Comparison of ENCODE assay signal across 30 cellular contexts in genomic region chr19:2807379-2808128, GRCh38. TPM values are rescaled to one million over a fixed set of nuclear protein-coding genes. Genes with fewer than 3 reads are reported as not detected.
"Had no signal": no experiment of that assay in that cellular context is flagged by ENCODE, and none has a peak within 500 bp of the region (broad histone marks: within the 10 kb centered on the region; RNA-seq: fewer than 3 reads in every experiment).

No MANE protein-coding gene starts in this region.

- H3K4me1 ChIP-seq: foreskin keratinocyte, stomach, suprapubic skin, tibial nerve had no signal

- H3K4me3 ChIP-seq: stomach, suprapubic skin, tibial nerve had no signal

- H3K27ac ChIP-seq: foreskin keratinocyte, stomach, suprapubic skin, tibial nerve, WERI-Rb-1 had no signal

- H3K27me3 ChIP-seq: foreskin keratinocyte, stomach, suprapubic skin, tibial nerve had no signal

- ATAC-seq: activated CD8-positive, alpha-beta memory T cell treated with anti-CD3 and anti-CD28 coated beads, Interleukin-2, amount 10 ng/mL, durations not matched to agents 7 days and 5 days; activated CD8-positive, alpha-beta T cell treated with anti-CD3 and anti-CD28 coated beads for 36 hours; foreskin keratinocyte; sciatic nerve; stimulated activated memory B cell treated with anti-CD40 and anti-IgM and Interleukin-4, amounts not matched to agents 10 μg/mL and 1 μg/mL and 100 μg/mL, for 72 hours had no signal

- H3K27me3 Mint-ChIP-seq: activated CD4-positive, alpha-beta T cell treated with anti-CD3 and anti-CD28 coated beads, Interleukin-2, amount 10 ng/mL, durations not matched to agents 7 days and 5 days; activated CD8-positive, alpha-beta memory T cell treated with anti-CD3 and anti-CD28 coated beads, Interleukin-2, amount 10 ng/mL, durations not matched to agents 7 days and 5 days; activated CD8-positive, alpha-beta T cell treated with anti-CD3 and anti-CD28 coated beads for 36 hours; activated naive CD4-positive, alpha-beta T cell treated with anti-CD3 and anti-CD28 coated beads, Interleukin-2, amount 10 ng/mL, durations not matched to agents 7 days and 5 days; brain; dendritic cell treated with granulocyte-macrophage colony-stimulating factor and Interleukin-4, amounts not matched to agents 40 ng/mL and 50 ng/mL, for 4 days; memory B cell; stimulated activated memory B cell treated with anti-CD40 and anti-IgM and Interleukin-4, amounts not matched to agents 10 μg/mL and 1 μg/mL and 100 μg/mL, for 72 hours had no signal

- DNase-seq: activated CD4-positive, alpha-beta T cell treated with anti-CD3 and anti-CD28 coated beads, Interleukin-2, amount 10 ng/mL, durations not matched to agents 7 days and 5 days; activated CD4-positive, CD25-positive, alpha-beta regulatory T cell treated with anti-CD3 and anti-CD28 coated beads, Interleukin-2, amount 50 U/mL, for 72 hours; activated CD8-positive, alpha-beta memory T cell treated with anti-CD3 and anti-CD28 coated beads, Interleukin-2, amount 10 ng/mL, durations not matched to agents 7 days and 5 days; activated CD8-positive, alpha-beta T cell treated with anti-CD3 and anti-CD28 coated beads for 36 hours; activated effector memory CD4-positive, alpha-beta T cell treated with anti-CD3 and anti-CD28 coated beads, Interleukin-2, amount 50 U/mL, for 16 hours; activated naive CD4-positive, alpha-beta T cell treated with anti-CD3 and anti-CD28 coated beads, Interleukin-2, amount 10 ng/mL, durations not matched to agents 7 days and 5 days; activated T-cell treated with anti-CD3 and anti-CD28 coated beads for 4 hours; aorta; caudate nucleus; effector CD4-positive, alpha-beta T cell; erythroblast; foreskin keratinocyte; immature natural killer cell; nephron progenitor cell; nucleus accumbens; small intestine; stimulated activated CD4-positive, alpha-beta T cell treated with anti-CD3 and anti-CD28 coated beads, Interleukin-15, amount 100 ng/mL, for 24 hours; stomach; WERI-Rb-1 had no signal

- H3K4me3 Mint-ChIP-seq: activated CD4-positive, alpha-beta T cell treated with anti-CD3 and anti-CD28 coated beads, Interleukin-2, amount 10 ng/mL, durations not matched to agents 7 days and 5 days; activated CD8-positive, alpha-beta memory T cell treated with anti-CD3 and anti-CD28 coated beads, Interleukin-2, amount 10 ng/mL, durations not matched to agents 7 days and 5 days; activated CD8-positive, alpha-beta T cell treated with anti-CD3 and anti-CD28 coated beads for 36 hours; activated naive CD4-positive, alpha-beta T cell treated with anti-CD3 and anti-CD28 coated beads, Interleukin-2, amount 10 ng/mL, durations not matched to agents 7 days and 5 days; brain; dendritic cell treated with granulocyte-macrophage colony-stimulating factor and Interleukin-4, amounts not matched to agents 40 ng/mL and 50 ng/mL, for 4 days; immature natural killer cell; memory B cell; nephron progenitor cell; stimulated activated memory B cell treated with anti-CD40 and anti-IgM and Interleukin-4, amounts not matched to agents 10 μg/mL and 1 μg/mL and 100 μg/mL, for 72 hours had no signal

- FAIRE-seq: endometrium, small intestine, TTC549 had no signal

- H3K27ac Mint-ChIP-seq: activated CD4-positive, alpha-beta T cell treated with anti-CD3 and anti-CD28 coated beads, Interleukin-2, amount 10 ng/mL, durations not matched to agents 7 days and 5 days; activated CD8-positive, alpha-beta memory T cell treated with anti-CD3 and anti-CD28 coated beads, Interleukin-2, amount 10 ng/mL, durations not matched to agents 7 days and 5 days; activated CD8-positive, alpha-beta T cell treated with anti-CD3 and anti-CD28 coated beads for 36 hours; activated naive CD4-positive, alpha-beta T cell treated with anti-CD3 and anti-CD28 coated beads, Interleukin-2, amount 10 ng/mL, durations not matched to agents 7 days and 5 days; brain; dendritic cell treated with granulocyte-macrophage colony-stimulating factor and Interleukin-4, amounts not matched to agents 40 ng/mL and 50 ng/mL, for 4 days; immature natural killer cell; memory B cell; nephron progenitor cell; stimulated activated memory B cell treated with anti-CD40 and anti-IgM and Interleukin-4, amounts not matched to agents 10 μg/mL and 1 μg/mL and 100 μg/mL, for 72 hours had no signal

- H3K9me3 ChIP-seq: stomach, suprapubic skin, tibial nerve had no signal

- H3K9me3 Mint-ChIP-seq: activated CD4-positive, alpha-beta T cell treated with anti-CD3 and anti-CD28 coated beads, Interleukin-2, amount 10 ng/mL, durations not matched to agents 7 days and 5 days; activated CD8-positive, alpha-beta T cell treated with anti-CD3 and anti-CD28 coated beads for 36 hours; activated naive CD4-positive, alpha-beta T cell treated with anti-CD3 and anti-CD28 coated beads, Interleukin-2, amount 10 ng/mL, durations not matched to agents 7 days and 5 days; brain; dendritic cell treated with granulocyte-macrophage colony-stimulating factor and Interleukin-4, amounts not matched to agents 40 ng/mL and 50 ng/mL, for 4 days; immature natural killer cell; memory B cell; nephron progenitor cell; stimulated activated memory B cell treated with anti-CD40 and anti-IgM and Interleukin-4, amounts not matched to agents 10 μg/mL and 1 μg/mL and 100 μg/mL, for 72 hours had no signal

- H3K4me1 Mint-ChIP-seq: activated CD4-positive, alpha-beta T cell treated with anti-CD3 and anti-CD28 coated beads, Interleukin-2, amount 10 ng/mL, durations not matched to agents 7 days and 5 days; activated CD8-positive, alpha-beta memory T cell treated with anti-CD3 and anti-CD28 coated beads, Interleukin-2, amount 10 ng/mL, durations not matched to agents 7 days and 5 days; activated naive CD4-positive, alpha-beta T cell treated with anti-CD3 and anti-CD28 coated beads, Interleukin-2, amount 10 ng/mL, durations not matched to agents 7 days and 5 days; brain; nephron progenitor cell had no signal

RNA-seq across cellular contexts. Expression of gene ZNF556, which starts 59.6 kb away (rescaled TPM):
- total RNA-seq: activated CD4-positive, alpha-beta T cell treated with anti-CD3 and anti-CD28 coated beads, Interleukin-2, amount 10 ng/mL, durations not matched to agents 7 days and 5 days; activated CD8-positive, alpha-beta memory T cell treated with anti-CD3 and anti-CD28 coated beads, Interleukin-2, amount 10 ng/mL, durations not matched to agents 7 days and 5 days; activated CD8-positive, alpha-beta T cell treated with anti-CD3 and anti-CD28 coated beads for 36 hours; foreskin keratinocyte; glomerular endothelial cell; suprapubic skin had no signal
- polyA plus RNA-seq: aorta, foreskin keratinocyte, immature natural killer cell, liver had no signal
